In genomic region chr15:43776718-43777292, GRCh38 we compare ENCODE assay signal across 8 cellular contexts. TPM values are rescaled to one million over a fixed set of nuclear protein-coding genes. Genes with fewer than 3 reads are reported as not detected.
DNase-seq lines count a peak whose midpoint lies in the region; ATAC-seq, FAIRE-seq and TF ChIP-seq lines count a peak whose summit lies in the region.

ELL3 (minus strand) TSS chr15:43776966; CDS start chr15:43776901, 65 bp downstream.

- peaks cover 4 to 19% of the 10 kb centered on the region in 2 experiments; a peak in 4 of 5 replicates for H3K4me1 ChIP-seq in K562 (replicated peaks in 1 of 2; ENCODE audit: control insufficient read depth in 2 of 2, insufficient read depth in 2 of 2, low read length in 2 of 2)

- POLR2A ChIA-PET in K562 (lab: Yijun Ruan, JAX): interaction anchor here (0.6 to 3.2 kb wide), 13 partner anchors 10 to 371 kb away, joined by 3 to 13 read pairs (median 3); partner anchors contain the start of genes HYPK and SERF2

- BruUV-seq in K562 (replicated peaks; lab: Mats Ljungman, UMichigan): no TSS peak

- DNase-seq in GM12865 (ENCODE audit: low read depth) (peak; percentile 84), NCI-H146 (lab: John Stamatoyannopoulos, UW) (peak; percentile 76), T-helper 9 cell (peak; percentile 73), K562 (ENCODE audit: extremely low read depth in 1 of 4, low spot score in 3 of 4) (peak; percentile 44 to 63 (median 61)), NK-92 (lab: John Stamatoyannopoulos, UW; ENCODE audit: unreplicated experiment) (no peak)
- peak; percentile 71 for DNase-seq in stimulated activated CD4-positive, alpha-beta T cell treated with anti-CD3 and anti-CD28 coated beads, Interleukin-12 subunit alpha, Interleukin-12 subunit beta, amount 100 ng/mL, for 4 hours

- H3K9ac ChIP-seq in K562 (ENCODE audit: insufficient read depth in 1 of 2, low read depth in 2 of 2, low read length in 2 of 2): peak within 1 kb of the TSS; percentile 64 to 91

- intact Hi-C loops in K562 (cut with micrococcal nuclease): no loop called here

- in situ Hi-C loops in K562 (cut with MboI): no loop called here

- TF ChIP-seq CTCF in GM12865 (IDR thresholded peaks at IDR 0.05; ENCODE audit: insufficient read depth, low read depth, low read length, missing control alignments): no peak
- no peak for TF ChIP-seq CTCF in K562 (IDR thresholded peaks at IDR 0.05 in 2 of 3, conservative IDR thresholded peaks at IDR 0.05 in 1 of 3; ENCODE audit: insufficient read depth in 2 of 3, low read depth in 1 of 3, low read length in 3 of 3)

- FAIRE-seq in K562 (lab: Jason Lieb, UNC): no peak

- H3K27me3 ChIP-seq in K562 (ENCODE audit: control insufficient read depth in 2 of 2, insufficient read depth in 2 of 2, low read length in 2 of 2): no peaks in the 10 kb centered on the region

- no peaks in the 10 kb centered on the region for H3K9me3 ChIP-seq in K562 (replicated peaks; ENCODE audit: control insufficient read depth, insufficient read depth, low read depth, low read length)
- no peaks in the 10 kb centered on the region for H3K9me3 ChIP-seq in iPS-18c (ENCODE audit: control insufficient read depth, insufficient read depth, low read length)

- H2AFZ ChIP-seq in K562 (ENCODE audit: low read depth, low read length): peak within 1 kb of the TSS; percentile 88

- H3K79me2 ChIP-seq in K562 (ENCODE audit: control insufficient read depth, insufficient read depth, low read length): no peaks in the 10 kb centered on the region

- CTCF ChIA-PET in K562 (lab: Yijun Ruan, JAX; ENCODE audit: low intra/inter-chr PET ratio): no interaction called here

- no peak for TF ChIP-seq RAD21 in K562 (CRISPR knock-in tag; conservative IDR thresholded peaks at IDR 0.05 in 1 of 2, IDR thresholded peaks at IDR 0.05 in 1 of 2)

- H4K20me1 ChIP-seq in K562 (replicated peaks; ENCODE audit: control insufficient read depth, insufficient read depth, low read length): no peaks in the 10 kb centered on the region; the same call in 1 of the 2 replicates

- H3K4me3 ChIP-seq in GM12865 (ENCODE audit: low read depth, low read length) (peak within 1 kb of the TSS; percentile 70), K562 (peak within 1 kb of the TSS; percentile 32), iPS-18c (ENCODE audit: insufficient read depth, low read depth, low read length) (peak within 1 kb of the TSS; percentile 87)

- H3K27ac ChIP-seq in K562 (ENCODE audit: extremely low read depth, low read depth, low read length): peak within 1 kb of the TSS; percentile 70

- peak within 1 kb of the TSS; percentile 75 for H3K4me2 ChIP-seq in K562 (ENCODE audit: insufficient read depth, low read length)

- WGBS in K562 (ENCODE audit: insufficient coverage, low coverage, missing lambda C conversion rate): 52% methylated on average over 27 of the region's 41 CpGs

- TF ChIP-seq POLR2A in K562 (conservative IDR thresholded peaks at IDR 0.05): peak; percentile 50; the same call in 1 of the 2 replicates

- peaks cover 24% of the 10 kb centered on the region for H3K36me3 ChIP-seq in K562 (ENCODE audit: control insufficient read depth, insufficient read depth, low read length)

- no peak for TF ChIP-seq EP300 in K562 (IDR thresholded peaks at IDR 0.05; ENCODE audit: low read length)

- ATAC-seq in HG02642 (IDR thresholded peaks at IDR 0.05; ENCODE audit: poor library complexity, unreplicated experiment) (peak; percentile 48), K562 (peak; percentile 74)

- H3K9me1 ChIP-seq in K562 (ENCODE audit: control insufficient read depth, insufficient read depth, low read length): no peaks in the 10 kb centered on the region

TF ChIP-seq in K562, 482 proteins besides CTCF, POLR2A, EP300 and RAD21:
- no peak for TF ChIP-seq MYBL2 (IDR thresholded peaks at IDR 0.05; ENCODE audit: low read depth)
- TF ChIP-seq MYBL2 (CRISPR knock-in tag; IDR thresholded peaks at IDR 0.05; ENCODE audit: borderline replicate concordance): no peak
- no peak for TF ChIP-seq ZNF311 (CRISPR knock-in tag; IDR thresholded peaks at IDR 0.05)
- TF ChIP-seq POLR2G (IDR thresholded peaks at IDR 0.05; ENCODE audit: low read depth, low read length): peak; percentile 47; the same call in 1 of the 2 replicates
- peak; percentile 52 for TF ChIP-seq RBBP5 (IDR thresholded peaks at IDR 0.05; ENCODE audit: borderline replicate concordance, insufficient read depth, low read length, poor library complexity, severe bottlenecking)
- peak; percentile 64 for TF ChIP-seq EGR1 (conservative IDR thresholded peaks at IDR 0.05)
- TF ChIP-seq SFPQ (IDR thresholded peaks at IDR 0.05; ENCODE audit: low read depth, low read length): no peak
- no peak for TF ChIP-seq ZNF398 (CRISPR knock-in tag; IDR thresholded peaks at IDR 0.05)
- TF ChIP-seq PCBP1 (IDR thresholded peaks at IDR 0.05; ENCODE audit: low read depth, low read length, poor library complexity, severe bottlenecking): peak; percentile 22
- 0 out of 4 replicates have a peak, but pooled peaks of 1 of the 2 experiments have one; percentile 27 for TF ChIP-seq MAZ (CRISPR knock-in tag; conservative IDR thresholded peaks at IDR 0.05 in 1 of 2, IDR thresholded peaks at IDR 0.05 in 1 of 2)

RNA-seq across cellular contexts. Expression of gene ELL3, which starts in this region (rescaled TPM):
- 4.3 and 5.0 TPM in 2 replicates for total RNA-seq in K562 (2011; cell fraction: chromatin; rRNA removed; ENCODE audit: low replicate concordance)
- 4.3 and 6.3 TPM in 2 replicates for total RNA-seq in K562 (2011; cell fraction: nucleolus; rRNA removed)
- total RNA-seq in K562 (2011; cell fraction: nucleoplasm; rRNA removed): 2.8 and 3.9 TPM in 2 replicates
- total RNA-seq in K562 (2014; rRNA removed): 2.9 and 5.2 TPM in 2 replicates
- total RNA-seq in K562 (2014; rRNA removed; fragmentation: Illumina TruSeq; extraction: Trizol): 1.9 and 2.6 TPM in 2 replicates
- total RNA-seq in K562 (2015; rRNA removed; fragmentation: Illumina TruSeq; extraction: Trizol): 1.5 TPM in 2 replicates
- 0.80 and 1.9 TPM in 2 replicates for total RNA-seq in K562 (2021)
- 0.96 and 2.6 TPM in 2 replicates for polyA plus RNA-seq in K562 (2011; rRNA removed)
- polyA plus RNA-seq in K562 (2011; cell fraction: cytosol; rRNA removed): 0.59 and 3.0 TPM in 2 replicates
- 3.2 and 5.4 TPM in 2 replicates for polyA plus RNA-seq in K562 (2011; cell fraction: nucleus; rRNA removed)
- 1.2 and 2.0 TPM in 2 replicates for polyA plus RNA-seq in K562 (2012)
- polyA plus RNA-seq in K562 (2014; fragmentation: Illumina TruSeq; extraction: Trizol): 1.8 and 2.6 TPM in 2 replicates
- 1 to 10 TPM; 2.9 to 3.6 TPM for polyA plus RNA-seq in K562 (2014; fragmentation: Nextera tagmentation; extraction: Ambion mirVana)
- 3.0 and 3.9 TPM in 2 replicates for polyA plus RNA-seq in K562 (2014; rRNA removed)
- polyA minus RNA-seq in K562 (2011; rRNA and poly(A)+ RNA removed): 0.87 and 3.2 TPM in 2 replicates
- 1.9 TPM in 1 of 2 replicates, not detected in the other for polyA minus RNA-seq in K562 (2011; cell fraction: cytosol; rRNA and poly(A)+ RNA removed)
- polyA minus RNA-seq in K562 (2011; cell fraction: nucleus; rRNA and poly(A)+ RNA removed): 2.0 and 4.8 TPM in 2 replicates

Comparison
In these comparisons a context has a peak if more than half of its experiments do, and no peak if none do; other contexts are left out.
1. H3K4me3 ChIP-seq: peak in every context shown above with its lines; median percentile 87 in iPS-18c; 70 in GM12865; 32 in K562.